ENCODE assay signal across 8 cellular contexts in genomic region chr2:43105586-43106562, GRCh38.
A peak's percentile ranks its signal among the peaks of the same experiment; 100 is the strongest.
DNase-seq lines count a peak whose midpoint lies in the region; ATAC-seq and TF ChIP-seq lines count a peak whose summit lies in the region.

No MANE protein-coding gene starts in this region.

- no peak overlapping the region for H4K5ac ChIP-seq in mesendoderm (ENCODE audit: low read length)

- no peak overlapping the region for H2BK120ac ChIP-seq in mesendoderm (ENCODE audit: low read depth, low read length)

- H2BK15ac ChIP-seq in mesendoderm (replicated peaks; ENCODE audit: low read depth): no peak overlapping the region

- H3K4me1 ChIP-seq in mesendoderm (ENCODE audit: control insufficient read depth, low read depth, low read length): peaks cover 2% of the 10 kb centered on the region

- no peak overlapping the region for H2BK5ac ChIP-seq in mesendoderm (ENCODE audit: low read length)

- H3K79me2 ChIP-seq in mesendoderm (ENCODE audit: control insufficient read depth, insufficient read depth, low read length): no peaks in the 10 kb centered on the region

- peak overlapping the region; percentile 44 for H3K56ac ChIP-seq in mesendoderm (ENCODE audit: low read length)

- TF ChIP-seq CTCF in cardiac fibroblast (IDR thresholded peaks at IDR 0.05; ENCODE audit: low read depth, low read length): peak; percentile 49

- H3K23ac ChIP-seq in mesendoderm (ENCODE audit: low read length): no peak overlapping the region

- H3K4me3 ChIP-seq in cardiac fibroblast (replicated peaks in 1 of 2; ENCODE audit: low read depth in 2 of 2, low read length in 2 of 2) (no peak overlapping the region), mesendoderm (ENCODE audit: low read length) (no peak overlapping the region)

- no peaks in the 10 kb centered on the region for H3K27me3 ChIP-seq in mesendoderm (ENCODE audit: insufficient read depth, low read length, poor library complexity)

- peak; percentile 47 for ATAC-seq in GM18868 (IDR thresholded peaks at IDR 0.05; ENCODE audit: unreplicated experiment)
- no peak for ATAC-seq in GM21717 (IDR thresholded peaks at IDR 0.05; ENCODE audit: unreplicated experiment)

- peak; percentile 78 for DNase-seq in LHCN-M2 (ENCODE audit: low read depth)
- peak; percentile 59 to 79 for DNase-seq in cardiac fibroblast (ENCODE audit: low read depth in 2 of 2)
- peak; percentile 61 for DNase-seq in mesendoderm
- DNase-seq in SK-N-DZ (ENCODE audit: low spot score): no peak
- no peak for DNase-seq in effector CD4-positive, alpha-beta T cell
- no peak for DNase-seq in D341Med (ENCODE audit: low spot score)

- H3K27ac ChIP-seq in mesendoderm (ENCODE audit: low read depth, low read length): no peak overlapping the region

- no CpG with 5 or more reads among the region's 4 CpGs for WGBS in mesendoderm (ENCODE audit: extremely low coverage, insufficient coverage, low lambda C conversion rate)

- H3K79me1 ChIP-seq in mesendoderm (ENCODE audit: low read length): no peaks in the 10 kb centered on the region

- no peak overlapping the region for H3K9ac ChIP-seq in mesendoderm (ENCODE audit: low read length)

- no peak overlapping the region for H2AK5ac ChIP-seq in mesendoderm (ENCODE audit: low read length)

- H3K4ac ChIP-seq in mesendoderm (ENCODE audit: low read depth, low read length): no peak overlapping the region

- H4K8ac ChIP-seq in mesendoderm (ENCODE audit: low read depth, low read length): no peak overlapping the region

- H3K4me2 ChIP-seq in mesendoderm (ENCODE audit: low read length): no peak overlapping the region

- no peak overlapping the region for H3K18ac ChIP-seq in mesendoderm (ENCODE audit: low read length)

- no peaks in the 10 kb centered on the region for H3K36me3 ChIP-seq in mesendoderm (ENCODE audit: control insufficient read depth, insufficient read depth, low read length)

Comparison
In these comparisons a context has a peak if more than half of its experiments do, and no peak if none do; other contexts are left out.
1. DNase-seq: peak in LHCN-M2 (single experiment), cardiac fibroblast (2 of 2) and mesendoderm (single experiment); none in SK-N-DZ (single experiment), effector CD4-positive, alpha-beta T cell (single experiment) and D341Med (single experiment).